ENCODE assay signal across 18 cellular contexts in the genomic region with DNA sequence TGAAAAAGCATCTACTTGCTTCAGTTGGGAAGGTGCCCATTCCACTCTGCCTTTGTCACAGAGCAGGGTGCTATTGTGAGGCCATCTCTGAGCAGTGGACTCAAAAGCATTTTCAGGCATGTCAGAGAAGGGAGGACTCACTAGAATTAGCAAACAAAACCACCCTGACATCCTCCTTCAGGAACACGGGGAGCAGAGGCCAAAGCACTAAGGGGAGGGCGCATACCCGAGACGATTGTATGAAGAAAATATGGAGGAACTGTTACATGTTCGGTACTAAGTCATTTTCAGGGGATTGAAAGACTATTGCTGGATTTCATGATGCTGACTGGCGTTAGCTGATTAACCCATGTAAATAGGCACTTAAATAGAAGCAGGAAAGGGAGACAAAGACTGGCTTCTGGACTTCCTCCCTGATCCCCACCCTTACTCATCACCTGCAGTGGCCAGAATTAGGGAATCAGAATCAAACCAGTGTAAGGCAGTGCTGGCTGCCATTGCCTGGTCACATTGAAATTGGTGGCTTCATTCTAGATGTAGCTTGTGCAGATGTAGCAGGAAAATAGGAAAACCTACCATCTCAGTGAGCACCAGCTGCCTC. TPM values are rescaled to one million over a fixed set of nuclear protein-coding genes. Genes with fewer than 3 reads are reported as not detected.
DNase-seq lines count a peak whose midpoint lies in the region; ATAC-seq, FAIRE-seq and TF ChIP-seq lines count a peak whose summit lies in the region.
"Had no signal": no experiment of that assay in that cellular context is flagged by ENCODE, and none has a peak within 500 bp of the region (broad histone marks: within the 10 kb centered on the region; RNA-seq: fewer than 3 reads in every experiment).

No MANE protein-coding gene starts in this region.

- BruUV-seq in PC-3 (replicated peaks; lab: Mats Ljungman, UMichigan), result TSS peak; percentile 33

- no peaks in the 10 kb centered on the region for H3K79me2 ChIP-seq in PC-3 (ENCODE audit: low read length)

- POLR2A ChIA-PET in PC-3 (lab: Charles Lee; ENCODE audit: unreplicated experiment), result no interaction called here

- peaks cover 40% of the 10 kb centered on the region for H3F3A ChIP-seq in PC-3 (ENCODE audit: low read length, unreplicated experiment)

- peaks cover 28% of the 10 kb centered on the region for H3K4me1 ChIP-seq in PC-3 (ENCODE audit: insufficient read depth, low read length)
- peaks cover 28 to 63% of the 10 kb centered on the region in 2 donors for H3K4me1 ChIP-seq in mucosa of rectum (ENCODE audit: control insufficient read depth in 2 of 2, insufficient read depth in 2 of 2, low read length in 2 of 2)
- H3K4me1 ChIP-seq in HAP-1, result peaks cover 12% of the 10 kb centered on the region
- H3K4me1 ChIP-seq: body of pancreas had no signal

- H3K4me3 ChIP-seq in AG09309 (ENCODE audit: control insufficient read depth, low read depth, low read length) (no peak overlapping the region; the same call in 1 of the 2 replicates), PC-3 (ENCODE audit: low read length) (no peak overlapping the region), epithelial cell of esophagus (ENCODE audit: low read length) (no peak overlapping the region), mucosa of rectum (ENCODE audit: low read length in 2 of 2) (peak overlapping the region in 1 of 2 donors; percentile 17), HAP-1 (no peak overlapping the region)
- H3K4me3 ChIP-seq: BLaER1 treated with 17β-estradiol and CSF1 and Interleukin-3, amounts not matched to agents 10 nM and 100 nM; body of pancreas; Peyer's patch had no signal

- FAIRE-seq in GM12891 (lab: Jason Lieb, UNC), result no peak
- FAIRE-seq: urothelium cell line had no signal

- H3K27me3 ChIP-seq in PC-3 (ENCODE audit: low read length) (no peaks in the 10 kb centered on the region), mucosa of rectum (ENCODE audit: control insufficient read depth in 2 of 2, insufficient read depth in 2 of 2, low read length in 2 of 2) (no peaks in the 10 kb centered on the region), HAP-1 (ENCODE audit: low read depth) (no peaks in the 10 kb centered on the region)
- H3K27me3 ChIP-seq: BLaER1 treated with 17β-estradiol and CSF1 and Interleukin-3, amounts not matched to agents 10 nM and 100 nM; body of pancreas; Peyer's patch had no signal

- no peak overlapping the region for H2AFZ ChIP-seq in PC-3 (ENCODE audit: low read length)

- H3K9ac ChIP-seq in PC-3 (ENCODE audit: low read length), result no peak overlapping the region
- peak overlapping the region in 1 of 2 donors; percentile 20 for H3K9ac ChIP-seq in mucosa of rectum (ENCODE audit: low read depth in 1 of 2, low read length in 2 of 2)
- H3K9ac ChIP-seq: BLaER1 treated with 17β-estradiol and CSF1 and Interleukin-3, amounts not matched to agents 10 nM and 100 nM; KMS-11 had no signal

- TF ChIP-seq POLR2A in GM12891 (IDR thresholded peaks at IDR 0.05; ENCODE audit: low read depth, low read length), result no peak

- peaks cover 26% of the 10 kb centered on the region for H4K20me1 ChIP-seq in PC-3 (ENCODE audit: low read length)
- H4K20me1 ChIP-seq: BLaER1 treated with 17β-estradiol and CSF1 and Interleukin-3, amounts not matched to agents 10 nM and 100 nM had no signal

- no peak for ATAC-seq in PC-3
- no peak for ATAC-seq in HG02571 (IDR thresholded peaks at IDR 0.05; ENCODE audit: unreplicated experiment)
- ATAC-seq: body of pancreas had no signal

- in situ Hi-C loops in HAP-1 (cut with MboI; ENCODE audit: low sequenced_read_pairs), result loop anchor here (25.0 kb wide), 1 partner anchor 433 kb away; no protein-coding TSS in a partner anchor

- H3K9me2 ChIP-seq in PC-3 (replicated peaks; ENCODE audit: low read length), result no peaks in the 10 kb centered on the region

- H3K27ac ChIP-seq in PC-3 (ENCODE audit: low read length) (no peak overlapping the region), mucosa of rectum (ENCODE audit: low read depth in 2 of 2, low read length in 2 of 2) (peak overlapping the region; percentile 61 to 73)
- H3K27ac ChIP-seq: BLaER1 treated with 17β-estradiol and CSF1 and Interleukin-3, amounts not matched to agents 10 nM and 100 nM; body of pancreas; KMS-11 had no signal

- no peak overlapping the region for H3K4me2 ChIP-seq in PC-3 (ENCODE audit: low read length)
- H3K4me2 ChIP-seq: BLaER1 treated with 17β-estradiol and CSF1 and Interleukin-3, amounts not matched to agents 10 nM and 100 nM; KMS-11 had no signal

- H3K36me3 ChIP-seq in PC-3 (ENCODE audit: low read depth, low read length) (peaks cover 68% of the 10 kb centered on the region), mucosa of rectum (ENCODE audit: control insufficient read depth in 2 of 2, insufficient read depth in 2 of 2, low read length in 2 of 2) (peaks cover 51 to 58% of the 10 kb centered on the region in 2 donors), HAP-1 (replicated peaks) (peaks cover 27% of the 10 kb centered on the region)

- DNase-seq in AG09309 (ENCODE audit: low read depth) (peak; percentile 93), PC-3 (peak; percentile 10), epithelial cell of esophagus (ENCODE audit: low read depth) (peak; percentile 55), HAP-1 (ENCODE audit: low spot score in 2 of 2) (no peak), activated gamma-delta T cell treated with Interleukin-2 at 50 U/mL for 16 hours (no peak), GM12891 (ENCODE audit: insufficient read length, low spot score) (no peak)
- DNase-seq: activated CD4-positive, alpha-beta memory T cell treated with anti-CD3 and anti-CD28 coated beads for 36 hours; body of pancreas; NCI-H1694 treated with DMSO at 0.1 percent for 48 hours; NCI-H524 treated with DMSO at 0.1 percent for 48 hours; Peyer's patch; posterior cingulate gyrus; stimulated activated CD4-positive, alpha-beta T cell treated with anti-CD3 and anti-CD28 coated beads, Interleukin-2, amount 100 ng/mL, for 48 hours had no signal

- H3K9me3 ChIP-seq in PC-3 (ENCODE audit: low read length), result no peaks in the 10 kb centered on the region
- H3K9me3 ChIP-seq in mucosa of rectum (ENCODE audit: control insufficient read depth in 2 of 2, low read length in 2 of 2), result no peaks in the 10 kb centered on the region
- H3K9me3 ChIP-seq in HAP-1, result no peaks in the 10 kb centered on the region
- H3K9me3 ChIP-seq: BLaER1 treated with 17β-estradiol and CSF1 and Interleukin-3, amounts not matched to agents 10 nM and 100 nM; body of pancreas; Peyer's patch had no signal

- CTCF ChIA-PET in PC-3 (lab: Charles Lee), result interaction anchor here (0.7 kb wide), 1 partner anchor 827 kb away, joined by 4 read pairs; no protein-coding TSS in a partner anchor

- intact Hi-C loops in PC-3 (cut with micrococcal nuclease), result no loop called here

- TF ChIP-seq CTCF in AG09309 (IDR thresholded peaks at IDR 0.05; ENCODE audit: control insufficient read depth, insufficient read depth, low read depth, low read length, missing control alignments) (no peak), PC-3 (conservative IDR thresholded peaks at IDR 0.05; ENCODE audit: low read depth, low read length) (no peak), epithelial cell of esophagus (IDR thresholded peaks at IDR 0.05; ENCODE audit: insufficient read depth, low read depth, low read length, missing control alignments) (no peak)

TF ChIP-seq in GM12891, 5 proteins besides CTCF, POLR2A, EP300 and RAD21:
- TF ChIP-seq POU2F2 (IDR thresholded peaks at IDR 0.05; ENCODE audit: low read depth, low read length) (no peak), SPI1 (IDR thresholded peaks at IDR 0.05; ENCODE audit: low read depth, low read length) (no peak), POLR2AphosphoS5 (IDR thresholded peaks at IDR 0.05; ENCODE audit: low read depth, low read length) (no peak), TAF1 (IDR thresholded peaks at IDR 0.05; ENCODE audit: low read depth, low read length) (no peak), PAX5 (IDR thresholded peaks at IDR 0.05; ENCODE audit: insufficient read depth, low read length, severe bottlenecking) (no peak)

RNA-seq across cellular contexts. Expression of a gene that starts 14.8 kb away (rescaled TPM):
- 305 and 374 TPM in 2 replicates for total RNA-seq in PC-3 (2014; rRNA removed)
- 0.24 TPM for polyA plus RNA-seq in GM12891 (2012; ENCODE audit: low read depth, missing spikeins)

Comparison
In these comparisons a context has a peak if more than half of its experiments do, and no peak if none do; other contexts are left out.
1. DNase-seq: peak in AG09309 (single experiment), PC-3 (single experiment) and epithelial cell of esophagus (single experiment); none in HAP-1 (0 of 2), activated gamma-delta T cell treated with Interleukin-2 at 50 U/mL for 16 hours (single experiment) and GM12891 (single experiment).